In genomic region chr3:138726966-138727365, GRCh38 we compare ENCODE assay signal across 1 cellular context.
TF ChIP-seq lines count a peak whose summit lies in the region.

No MANE protein-coding gene starts in this region.

TF ChIP-seq in K562, 482 proteins besides CTCF, POLR2A, EP300 and RAD21:
- TF ChIP-seq AFF4 (CRISPR knock-in tag; IDR thresholded peaks at IDR 0.05) (0 out of 2 replicates have a peak, but pooled peaks have one; percentile 28), ZNF707 (CRISPR knock-in tag; conservative IDR thresholded peaks at IDR 0.05) (no peak)
